Comparison of ENCODE assay signal across 1 cellular context in genomic region chr3:113695426-113695817, GRCh38.
TF ChIP-seq lines count a peak whose summit lies in the region.

No MANE protein-coding gene starts in this region.

TF ChIP-seq in GM23338, 12 proteins besides CTCF, POLR2A, EP300 and RAD21 (continued from another document):
- TF ChIP-seq ZNF114 (CRISPR knock-in tag; IDR thresholded peaks at IDR 0.05), result no peak
TF ChIP-seq in GM23338: peak in this region for 0.
